ENCODE assay signal across 1 cellular context in genomic region chr1:91404151-91405012, GRCh38.
TF ChIP-seq lines count a peak whose summit lies in the region.

Gene HFM1 (minus strand): TSS chr1:91404837. CDS start chr1:91401082, 3,755 bp downstream.

TF ChIP-seq in K562, 482 proteins besides CTCF, POLR2A, EP300 and RAD21 (continued from another document and continues in another):
- peak; percentile 67 to 85; a peak in 3 of 4 replicates for TF ChIP-seq UBTF (IDR thresholded peaks at IDR 0.05; ENCODE audit: borderline replicate concordance in 1 of 2, low read depth in 2 of 2, low read length in 2 of 2)
- no peak for TF ChIP-seq MCM2 (IDR thresholded peaks at IDR 0.05; ENCODE audit: low read depth)
- peak; percentile 44 for TF ChIP-seq ETV5 (CRISPR knock-in tag; IDR thresholded peaks at IDR 0.05; ENCODE audit: low read depth)
- TF ChIP-seq OTX1 (CRISPR knock-in tag; IDR thresholded peaks at IDR 0.05) = no peak; the same call in 1 of the 2 replicates
- TF ChIP-seq AFF1 (IDR thresholded peaks at IDR 0.05; ENCODE audit: low read depth in 1 of 2, partially characterized antibody in 2 of 2) = no peak
- TF ChIP-seq SRSF1 (IDR thresholded peaks at IDR 0.05; ENCODE audit: low read depth, low read length) = no peak
- no peak for TF ChIP-seq ID3 (CRISPR knock-in tag; IDR thresholded peaks at IDR 0.05)
- 0 out of 2 replicates have a peak, but pooled peaks have one; percentile 41 for TF ChIP-seq ID3 (tag; IDR thresholded peaks at IDR 0.05)
- TF ChIP-seq MLLT1 (IDR thresholded peaks at IDR 0.05) = peak in 1 of 2 experiments; percentile 100; a peak in 2 of 4 replicates
- TF ChIP-seq MAFF (IDR thresholded peaks at IDR 0.05; ENCODE audit: low read length) = no peak
- peak; percentile 87 for TF ChIP-seq VEZF1 (CRISPR knock-in tag; IDR thresholded peaks at IDR 0.05)
- peak; percentile 64 for TF ChIP-seq HCFC1 (IDR thresholded peaks at IDR 0.05; ENCODE audit: low read depth, low read length)
- peak; percentile 67 for TF ChIP-seq TOE1 (IDR thresholded peaks at IDR 0.05; ENCODE audit: borderline replicate concordance)
- TF ChIP-seq TOE1 (CRISPR knock-in tag; IDR thresholded peaks at IDR 0.05; ENCODE audit: borderline replicate concordance, low read depth) = no peak
- peak; percentile 42 to 77 for TF ChIP-seq E2F6 (IDR thresholded peaks at IDR 0.05; ENCODE audit: borderline replicate concordance in 1 of 2, extremely low read depth in 1 of 2, insufficient read depth in 1 of 2, insufficient read length in 1 of 2, low read depth in 1 of 2, low read length in 1 of 2, poor library complexity in 1 of 2, severe bottlenecking in 1 of 2)
- peak; percentile 83 for TF ChIP-seq RBBP5 (IDR thresholded peaks at IDR 0.05; ENCODE audit: borderline replicate concordance, insufficient read depth, low read length, poor library complexity, severe bottlenecking)
- 0 out of 2 replicates have a peak, but pooled peaks have one; percentile 73 for TF ChIP-seq NR4A1 (CRISPR knock-in tag; IDR thresholded peaks at IDR 0.05)
- TF ChIP-seq NR4A1 (tag; IDR thresholded peaks at IDR 0.05) = no peak
- 0 out of 2 replicates have a peak, but pooled peaks have one; percentile 26 for TF ChIP-seq HDAC6 (IDR thresholded peaks at IDR 0.05; ENCODE audit: low read depth, low read length)
- peak; percentile 86 for TF ChIP-seq REST (CRISPR knock-in tag; IDR thresholded peaks at IDR 0.05; ENCODE audit: low read depth)
- TF ChIP-seq STAT5B (CRISPR knock-in tag; IDR thresholded peaks at IDR 0.05) = no peak
- TF ChIP-seq FIP1L1 (IDR thresholded peaks at IDR 0.05; ENCODE audit: low read depth, low read length, poor library complexity, severe bottlenecking) = peak; percentile 38
- no peak for TF ChIP-seq RBM34 (IDR thresholded peaks at IDR 0.05; ENCODE audit: borderline replicate concordance, insufficient read depth, low read length)
- peak; percentile 28; the same call in 1 of the 2 replicates for TF ChIP-seq PHF21A (IDR thresholded peaks at IDR 0.05; ENCODE audit: borderline replicate concordance, low read depth)
- no peak for TF ChIP-seq ZNF253 (CRISPR knock-in tag; conservative IDR thresholded peaks at IDR 0.05)
- TF ChIP-seq SNAPC5 (CRISPR knock-in tag; IDR thresholded peaks at IDR 0.05) = no peak
- TF ChIP-seq PHF8 (IDR thresholded peaks at IDR 0.05; ENCODE audit: borderline replicate concordance, low read length) = peak; percentile 94
- peak; percentile 72 for TF ChIP-seq TBP (optimal IDR thresholded peaks at IDR 0.05; ENCODE audit: low read depth, low read length)
- no peak; a peak in 1 of 3 replicates for TF ChIP-seq CBX3 (IDR thresholded peaks at IDR 0.05; ENCODE audit: borderline replicate concordance in 1 of 2, low read length in 2 of 2)
- TF ChIP-seq ATF2 (CRISPR knock-in tag; IDR thresholded peaks at IDR 0.05) = no peak
- peak; percentile 63; the same call in 1 of the 2 replicates for TF ChIP-seq STAT6 (CRISPR knock-in tag; IDR thresholded peaks at IDR 0.05)
- TF ChIP-seq C11orf30 (IDR thresholded peaks at IDR 0.05; ENCODE audit: low read depth) = 0 out of 2 replicates have a peak, but pooled peaks have one; percentile 13
- TF ChIP-seq CLOCK (CRISPR knock-in tag; IDR thresholded peaks at IDR 0.05; ENCODE audit: borderline replicate concordance) = 0 out of 2 replicates have a peak, but pooled peaks have one; percentile 35
